In genomic region chr6:56955171-56956155, GRCh38 we compare ENCODE assay signal across 8 cellular contexts. TPM values are rescaled to one million over a fixed set of nuclear protein-coding genes. Genes with fewer than 3 reads are reported as not detected.
DNase-seq lines count a peak whose midpoint lies in the region; ATAC-seq, FAIRE-seq and TF ChIP-seq lines count a peak whose summit lies in the region.

No MANE protein-coding gene starts in this region.

- peak; percentile 24 to 61 for TF ChIP-seq POLR2A in H1 (IDR thresholded peaks at IDR 0.05; ENCODE audit: control extremely low read depth in 1 of 2, low read depth in 2 of 2, low read length in 2 of 2)

- no peak overlapping the region for H2AK5ac ChIP-seq in H1 (ENCODE audit: low read depth, low read length)
- no peak overlapping the region for H2AK5ac ChIP-seq in mesenchymal stem cell (ENCODE audit: low read length, severe bottlenecking)

- peak overlapping the region; percentile 2; the same call in 1 of the 2 replicates for H3K27ac ChIP-seq in H1 (ENCODE audit: low read depth, low read length)
- peak overlapping the region; percentile 84 for H3K27ac ChIP-seq in mesenchymal stem cell (ENCODE audit: low read length, poor library complexity, severe bottlenecking)

- H3K36me3 ChIP-seq in H1 (ENCODE audit: control insufficient read depth in 2 of 4, insufficient read depth in 4 of 4, low read length in 3 of 4): no peaks in the 10 kb centered on the region; a peak in 1 of 8 replicates
- peaks cover 0 to 17% of the 10 kb centered on the region in 2 experiments for H3K36me3 ChIP-seq in mesenchymal stem cell (ENCODE audit: control insufficient read depth in 1 of 2, insufficient read depth in 2 of 2, low read depth in 1 of 2, low read length in 2 of 2)

- TF ChIP-seq CTCF in H1 (IDR thresholded peaks at IDR 0.05; ENCODE audit: control extremely low read depth in 1 of 3, insufficient read depth in 1 of 3, low read depth in 1 of 3, low read length in 3 of 3): peak; percentile 73 to 84 (median 82)

- ATAC-seq in GM19043 (IDR thresholded peaks at IDR 0.05; ENCODE audit: low read depth, unreplicated experiment) (peak; percentile 49), HG03342 (IDR thresholded peaks at IDR 0.05; ENCODE audit: unreplicated experiment) (peak; percentile 62)

- H3K4me2 ChIP-seq in H1 (ENCODE audit: insufficient read depth in 1 of 2, low read depth in 2 of 2, low read length in 2 of 2) (peak overlapping the region; percentile 74 to 95), mesenchymal stem cell (ENCODE audit: low read length, poor library complexity, severe bottlenecking) (peak overlapping the region; percentile 78)

- no peak for FAIRE-seq in H1 (lab: Jason Lieb, UNC)

- peak overlapping the region; percentile 76 for H2BK5ac ChIP-seq in H1 (ENCODE audit: low read depth, low read length)
- H2BK5ac ChIP-seq in mesenchymal stem cell (ENCODE audit: low read depth, low read length, poor library complexity, severe bottlenecking): no peak overlapping the region

- TF ChIP-seq EP300 in H1 (IDR thresholded peaks at IDR 0.05; ENCODE audit: borderline replicate concordance in 1 of 2, low read depth in 2 of 2, low read length in 2 of 2): no peak; a peak in 1 of 3 replicates

- H3K27me3 ChIP-seq in H1 (replicated peaks in 1 of 4; ENCODE audit: control insufficient read depth in 3 of 4, extremely low read depth in 1 of 4, insufficient read depth in 3 of 4, low read length in 3 of 4) (peaks cover 0 to 18% (median 10%) of the 10 kb centered on the region in 4 experiments; a peak in 5 of 7 replicates), mesenchymal stem cell (ENCODE audit: control insufficient read depth in 1 of 2, insufficient read depth in 1 of 2, low read length in 2 of 2) (no peaks in the 10 kb centered on the region)

- H2BK15ac ChIP-seq in H1 (ENCODE audit: low read length) (no peak overlapping the region), mesenchymal stem cell (ENCODE audit: low read depth, poor library complexity, severe bottlenecking) (peak overlapping the region; percentile 45)

- peak overlapping the region; percentile 9 for H4K5ac ChIP-seq in H1 (ENCODE audit: insufficient read length, low read depth, low read length)

- H4K8ac ChIP-seq in H1 (ENCODE audit: extremely low read depth, insufficient read depth, low read length) (peak overlapping the region; percentile 72), mesenchymal stem cell (ENCODE audit: low read length) (peak overlapping the region; percentile 90)

- no peak overlapping the region for H3K23ac ChIP-seq in H1 (ENCODE audit: insufficient read length)
- no peak overlapping the region for H3K23ac ChIP-seq in mesenchymal stem cell (ENCODE audit: low read length in 2 of 2)

- H2BK20ac ChIP-seq in H1 (ENCODE audit: low read length): no peak overlapping the region

- H2AFZ ChIP-seq in H1 (ENCODE audit: low read length): peak overlapping the region; percentile 95
- peak overlapping the region; percentile 66 for H2AFZ ChIP-seq in mesenchymal stem cell (ENCODE audit: low read depth, low read length)

- H3K4me1 ChIP-seq in H1 (replicated peaks in 1 of 4; ENCODE audit: control insufficient read depth in 3 of 4, insufficient read depth in 4 of 4, low read length in 3 of 4) (peaks cover 0 to 13% (median 5%) of the 10 kb centered on the region in 4 experiments; a peak in 4 of 7 replicates), mesenchymal stem cell (ENCODE audit: control insufficient read depth, insufficient read depth, low read depth, low read length) (peaks cover 4% of the 10 kb centered on the region)

- H4K20me1 ChIP-seq in H1 (replicated peaks in 1 of 2; ENCODE audit: control insufficient read depth in 1 of 2, insufficient read depth in 2 of 2, low read length in 2 of 2): no peaks in the 10 kb centered on the region

- peaks cover 16% of the 10 kb centered on the region for H3K23me2 ChIP-seq in H1 (ENCODE audit: low read depth, low read length)

- peak overlapping the region; percentile 70 for H2BK12ac ChIP-seq in H1 (ENCODE audit: low read depth, low read length)
- H2BK12ac ChIP-seq in mesenchymal stem cell (ENCODE audit: low read length in 2 of 2): peak overlapping the region; percentile 29 to 56

- peak overlapping the region; percentile 63 for H4K91ac ChIP-seq in H1 (replicated peaks; ENCODE audit: insufficient read length, low read length)
- peak overlapping the region; percentile 39 for H4K91ac ChIP-seq in mesenchymal stem cell (ENCODE audit: low read length)

- peak; percentile 83 for DNase-seq in CD1c-positive myeloid dendritic cell (ENCODE audit: extremely low spot score)
- DNase-seq in NCI-H510A (lab: John Stamatoyannopoulos, UW): peak; percentile 90
- peak; percentile 29 to 34 for DNase-seq in activated CD4-positive, alpha-beta T cell treated with anti-CD3 and anti-CD28 coated beads, Interleukin-2, amount 50 U/mL, for 4 hours
- peak; percentile 90 to 98 for DNase-seq in H1 (ENCODE audit: low read depth in 1 of 2, low spot score in 2 of 2)
- DNase-seq in mesenchymal stem cell: peak; percentile 93
- DNase-seq in stimulated activated CD8-positive, alpha-beta memory T cell treated with anti-CD3 and anti-CD28 coated beads, Interleukin-15, amount 100 ng/mL, for 48 hours (ENCODE audit: low read depth in 2 of 2): peak; percentile 63 to 67

- POLR2A ChIA-PET in H1 (lab: Charles Lee; ENCODE audit: partially characterized antibody): interaction anchor here (0.6 to 1.4 kb wide), 28 partner anchors 9 to 361 kb away, joined by 3 to 12 read pairs (median 3); partner anchors contain the start of genes BAG2, KIAA1586 and PRIM2

- peak overlapping the region; percentile 15 to 85 (median 46) for H3K9ac ChIP-seq in H1 (replicated peaks in 1 of 4; ENCODE audit: extremely low read depth in 1 of 4, low read depth in 3 of 4, low read length in 3 of 4)
- peak overlapping the region; percentile 89 for H3K9ac ChIP-seq in mesenchymal stem cell (ENCODE audit: low read length)

- H3K4me3 ChIP-seq in H1 (ENCODE audit: extremely low read depth in 1 of 4, insufficient read depth in 2 of 4, low read depth in 3 of 4, low read length in 4 of 4): peak overlapping the region; percentile 61 to 78 (median 72)
- H3K4me3 ChIP-seq in mesenchymal stem cell (ENCODE audit: insufficient read depth in 1 of 2, low read depth in 1 of 2, low read length in 2 of 2): peak overlapping the region; percentile 62 to 81

- no peaks in the 10 kb centered on the region for H3K79me2 ChIP-seq in H1 (ENCODE audit: control insufficient read depth in 1 of 2, insufficient read depth in 2 of 2, low read length in 2 of 2)

- H3K14ac ChIP-seq in H1 (ENCODE audit: insufficient read length) (no peak overlapping the region), mesenchymal stem cell (ENCODE audit: low read length in 2 of 2) (no peak overlapping the region)

- peak overlapping the region; percentile 24 for H3K4ac ChIP-seq in H1 (replicated peaks; ENCODE audit: insufficient read length, low read depth, low read length)
- H3K4ac ChIP-seq in mesenchymal stem cell (ENCODE audit: low read depth in 1 of 2, low read length in 2 of 2): no peak overlapping the region

- H2BK120ac ChIP-seq in H1 (replicated peaks; ENCODE audit: low read depth, low read length) (no peak overlapping the region), mesenchymal stem cell (ENCODE audit: low read depth, low read length) (peak overlapping the region; percentile 74)

- WGBS in H1 (ENCODE audit: extremely low coverage in 1 of 2, insufficient coverage in 1 of 2, insufficient read length in 1 of 2, insufficient replicate concordance in 2 of 2, low coverage in 1 of 2, low lambda C conversion rate in 2 of 2, missing lambda C conversion rate in 1 of 2), 2 experiments: 1% methylated on average over 53 of the region's 57 CpGs; no CpG with 5 or more reads in 1 of the 2 experiments
- under 1% methylated on average over 30 of the region's 57 CpGs for WGBS in mesenchymal stem cell

- H3K18ac ChIP-seq in H1 (ENCODE audit: extremely low read depth, low read length) (peak overlapping the region; percentile 4), mesenchymal stem cell (ENCODE audit: low read depth in 1 of 2, low read length in 2 of 2) (peak overlapping the region; percentile 60 to 81)

- peak; percentile 72 to 79 for TF ChIP-seq RAD21 in H1 (IDR thresholded peaks at IDR 0.05 in 1 of 2, conservative IDR thresholded peaks at IDR 0.05 in 1 of 2; ENCODE audit: low read depth in 2 of 2, low read length in 2 of 2)

- CTCF ChIA-PET in H1 (lab: Charles Lee; ENCODE audit: partially characterized antibody): interaction anchor here (0.6 to 3.3 kb wide), 22 partner anchors 9 to 263 kb away, joined by 3 to 14 read pairs (median 4); no protein-coding TSS in a partner anchor

- no peak overlapping the region for H3K56ac ChIP-seq in H1 (replicated peaks; ENCODE audit: insufficient read length, low read depth, low read length)

- H3K9me3 ChIP-seq in H1 (ENCODE audit: insufficient read depth in 2 of 2, low read depth in 1 of 2, low read length in 1 of 2): no peaks in the 10 kb centered on the region
- H3K9me3 ChIP-seq in mesenchymal stem cell (ENCODE audit: control insufficient read depth, low read length): no peaks in the 10 kb centered on the region

- H3K79me1 ChIP-seq in H1 (ENCODE audit: low read depth, low read length) (no peaks in the 10 kb centered on the region), mesenchymal stem cell (replicated peaks; ENCODE audit: low read length, poor library complexity, severe bottlenecking) (peaks cover 18% of the 10 kb centered on the region)

TF ChIP-seq in H1, 55 proteins besides CTCF, POLR2A, EP300 and RAD21 (continues in another document):
- TF ChIP-seq ASH2L (IDR thresholded peaks at IDR 0.05; ENCODE audit: low read length) (peak; percentile 87), SP4 (IDR thresholded peaks at IDR 0.05; ENCODE audit: low read length) (no peak), CTBP2 (IDR thresholded peaks at IDR 0.05; ENCODE audit: borderline replicate concordance, insufficient read depth, insufficient read length, low read length) (no peak), KDM4A (IDR thresholded peaks at IDR 0.05; ENCODE audit: low read depth, low read length, severe bottlenecking) (peak; percentile 67), TAF1 (IDR thresholded peaks at IDR 0.05; ENCODE audit: low read depth, low read length) (peak; percentile 73), PHF8 (conservative IDR thresholded peaks at IDR 0.05; ENCODE audit: low read depth, low read length) (no peak; the same call in none of the 2 replicates), KDM5A (IDR thresholded peaks at IDR 0.05; ENCODE audit: low read length) (0 out of 2 replicates have a peak, but pooled peaks have one; percentile 42)

RNA-seq across cellular contexts. Expression of gene BEND6, which starts 0.6 kb away (rescaled TPM):
- total RNA-seq in H1 (2021; fragmentation: NEBNext Ultra II Directional; extraction: Animal tissue kit (Norgen Biotek cat#: 25700)): 1.9 and 2.1 TPM in 2 replicates
- 0.53 and 0.71 TPM in 2 replicates for polyA plus RNA-seq in H1 (2011; rRNA removed)
- polyA plus RNA-seq in H1 (2011; cell fraction: cytosol; rRNA removed): 0.70 TPM
- 1.9 TPM for polyA plus RNA-seq in H1 (2011; cell fraction: nucleus; rRNA removed)
- polyA plus RNA-seq in H1 (2012, experiment 1 of 2): 0.80 to 1.4 TPM (median 1.0 TPM) in 4 replicates
- polyA plus RNA-seq in H1 (2012, experiment 2 of 2): 0.04 TPM
- 4.5 TPM for polyA plus RNA-seq in H1 (2013, experiment 1 of 2)
- polyA plus RNA-seq in H1 (2013, experiment 2 of 2): 3.8 TPM
- 0.79 and 1.1 TPM in 2 replicates for polyA minus RNA-seq in H1 (2011; rRNA and poly(A)+ RNA removed)
- polyA minus RNA-seq in H1 (2011; cell fraction: cytosol; rRNA and poly(A)+ RNA removed): 1.3 TPM
- polyA minus RNA-seq in H1 (2011; cell fraction: nucleus; rRNA and poly(A)+ RNA removed): 4.2 TPM
- polyA plus RNA-seq in mesenchymal stem cell (2013, experiment 1 of 2): 3.2 TPM
- 3.9 TPM for polyA plus RNA-seq in mesenchymal stem cell (2013, experiment 2 of 2)

Comparison
In these comparisons a context has a peak if more than half of its experiments do, and no peak if none do; other contexts are left out.
1. Peak in every context shown above with its lines: DNase-seq, ATAC-seq, H3K4me3 ChIP-seq and H3K27ac ChIP-seq.
2. DNase-seq: peak in every context shown above with its lines; median percentile 94 in H1; 93 in mesenchymal stem cell; 90 in NCI-H510A; 83 in CD1c-positive myeloid dendritic cell; 65 in stimulated activated CD8-positive, alpha-beta memory T cell treated with anti-CD3 and anti-CD28 coated beads, Interleukin-15, amount 100 ng/mL, for 48 hours; 32 in activated CD4-positive, alpha-beta T cell treated with anti-CD3 and anti-CD28 coated beads, Interleukin-2, amount 50 U/mL, for 4 hours.